Comparison of ENCODE assay signal across 11 cellular contexts in the genomic region with DNA sequence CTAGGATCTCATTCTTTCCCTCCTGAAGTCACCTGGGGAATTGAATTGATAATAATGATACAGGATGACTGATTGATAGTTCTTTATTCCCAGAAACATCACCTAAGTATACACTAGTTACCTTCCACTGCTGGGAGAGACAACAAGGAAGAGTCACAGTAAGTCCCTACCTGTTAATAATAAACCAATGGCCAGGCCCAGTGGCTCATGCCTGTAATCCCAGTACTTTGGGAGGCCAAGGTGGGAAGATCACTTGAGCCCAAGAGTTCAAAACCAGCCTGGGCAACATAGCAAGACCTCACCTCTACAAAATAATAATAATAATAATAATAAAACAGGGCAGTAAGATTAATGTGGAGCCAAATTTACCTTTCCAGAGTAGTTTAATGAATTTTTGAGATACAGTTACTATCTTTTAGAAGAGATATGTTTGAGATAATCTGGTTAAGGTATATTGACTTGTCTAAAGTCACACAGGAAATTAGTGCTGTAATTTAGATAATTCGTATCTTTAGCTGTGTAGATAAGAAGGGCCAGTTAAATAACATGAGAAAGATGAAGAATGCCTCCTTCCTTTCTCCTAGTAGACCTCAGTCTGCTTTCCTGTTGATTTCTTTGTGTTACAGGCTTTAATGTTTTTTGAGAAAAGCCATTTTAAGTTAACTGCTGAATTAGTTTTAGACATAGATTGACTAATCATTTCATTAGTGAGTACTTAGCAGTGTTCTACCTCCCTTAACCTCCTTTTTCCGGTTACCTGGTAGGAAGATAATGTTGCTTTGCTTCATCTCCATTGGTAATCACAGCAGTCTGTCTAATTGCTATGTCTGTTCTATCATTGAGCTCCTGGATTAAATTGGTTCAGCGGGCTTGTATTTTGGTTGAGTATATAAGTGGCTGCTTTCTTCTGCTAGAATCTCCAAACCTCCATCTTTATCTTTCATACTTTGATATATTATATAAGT. TPM values are rescaled to one million over a fixed set of nuclear protein-coding genes. Genes with fewer than 3 reads are reported as not detected.
DNase-seq lines count a peak whose midpoint lies in the region; ATAC-seq and TF ChIP-seq lines count a peak whose summit lies in the region.
"Had no signal": no experiment of that assay in that cellular context is flagged by ENCODE, and none has a peak within 500 bp of the region (broad histone marks: within the 10 kb centered on the region; RNA-seq: fewer than 3 reads in every experiment).

No MANE protein-coding gene starts in this region.

- TF ChIP-seq CTCF in CD14-positive monocyte (IDR thresholded peaks at IDR 0.05) (no peak), osteocyte (IDR thresholded peaks at IDR 0.05) (no peak)

- no peaks in the 10 kb centered on the region for H3K27me3 ChIP-seq in SJSA1 (replicated peaks)
- H3K27me3 ChIP-seq in effector memory CD4-positive, alpha-beta T cell (replicated peaks; ENCODE audit: control insufficient read depth, insufficient read depth, low read length, poor library complexity, severe bottlenecking) = no peaks in the 10 kb centered on the region
- H3K27me3 ChIP-seq: BLaER1 had no signal

- intact Hi-C loops in CD14-positive monocyte (cut with micrococcal nuclease) = loop anchor here (1.0 to 5.0 kb wide), 3 partner anchors 9 to 53 kb away; no protein-coding TSS in a partner anchor

- H3K9me3 Mint-ChIP-seq in CD14-positive monocyte = no peaks in the 10 kb centered on the region
- H3K9me3 Mint-ChIP-seq in osteocyte (ENCODE audit: unreplicated experiment) = no peaks in the 10 kb centered on the region

- H3K4me1 Mint-ChIP-seq in CD14-positive monocyte (peaks cover 93% of the 10 kb centered on the region), osteocyte (ENCODE audit: unreplicated experiment) (peaks cover 24% of the 10 kb centered on the region)

- H3K4me1 ChIP-seq in SJSA1 (replicated peaks) = peaks cover 26% of the 10 kb centered on the region
- peaks cover 82% of the 10 kb centered on the region for H3K4me1 ChIP-seq in effector memory CD4-positive, alpha-beta T cell (ENCODE audit: control insufficient read depth, insufficient read depth, low read length, poor library complexity, severe bottlenecking)
- H3K4me1 ChIP-seq: HAP-1 had no signal

- ATAC-seq in GM18498 (IDR thresholded peaks at IDR 0.05; ENCODE audit: unreplicated experiment) (no peak), GM21423 (IDR thresholded peaks at IDR 0.05; ENCODE audit: unreplicated experiment) (no peak)

- no peaks in the 10 kb centered on the region for H3K9me3 ChIP-seq in SJSA1 (replicated peaks)
- no peaks in the 10 kb centered on the region for H3K9me3 ChIP-seq in effector memory CD4-positive, alpha-beta T cell (ENCODE audit: control insufficient read depth, low read length)
- H3K9me3 ChIP-seq: BLaER1, HAP-1 had no signal

- H3K36me3 ChIP-seq in SJSA1 = no peaks in the 10 kb centered on the region
- H3K36me3 ChIP-seq in effector memory CD4-positive, alpha-beta T cell (ENCODE audit: control insufficient read depth, insufficient read depth, low read length) = no peaks in the 10 kb centered on the region

- H3K36me3 Mint-ChIP-seq in CD14-positive monocyte = peaks cover 35 to 46% of the 10 kb centered on the region in 2 donors
- no peaks in the 10 kb centered on the region for H3K36me3 Mint-ChIP-seq in osteocyte (ENCODE audit: unreplicated experiment)

- peak overlapping the region; percentile 97 to 99 (median 99) for H3K27ac Mint-ChIP-seq in CD14-positive monocyte
- H3K27ac Mint-ChIP-seq in osteocyte (ENCODE audit: unreplicated experiment) = peak overlapping the region; percentile 78

- H3K27ac ChIP-seq in SJSA1 = peak overlapping the region; percentile 56
- peak overlapping the region; percentile 70 for H3K27ac ChIP-seq in effector memory CD4-positive, alpha-beta T cell (ENCODE audit: insufficient read depth, low read length, poor library complexity, severe bottlenecking)
- H3K27ac ChIP-seq: BLaER1 had no signal

- DNase-seq in CD14-positive monocyte (ENCODE audit: low spot score) (no peak), SJSA1 (ENCODE audit: low read depth in 1 of 2, low spot score in 2 of 2) (no peak), osteocyte (ENCODE audit: extremely low spot score, unreplicated experiment) (no peak), NCI-H526 (lab: John Stamatoyannopoulos, UW) (no peak), NCI-H748 (lab: John Stamatoyannopoulos, UW; ENCODE audit: unreplicated experiment) (no peak)
- DNase-seq in effector memory CD4-positive, alpha-beta T cell = no peak
- DNase-seq: activated gamma-delta T cell had no signal

- H3K4me3 Mint-ChIP-seq in CD14-positive monocyte = no peak overlapping the region
- H3K4me3 Mint-ChIP-seq in osteocyte (ENCODE audit: unreplicated experiment) = no peak overlapping the region

- no peaks in the 10 kb centered on the region for H3K27me3 Mint-ChIP-seq in CD14-positive monocyte (ENCODE audit: low read depth in 3 of 3)
- no peaks in the 10 kb centered on the region for H3K27me3 Mint-ChIP-seq in osteocyte (ENCODE audit: unreplicated experiment)

- no peak overlapping the region for H3K4me3 ChIP-seq in SJSA1
- no peak overlapping the region for H3K4me3 ChIP-seq in effector memory CD4-positive, alpha-beta T cell (ENCODE audit: insufficient read depth, low read depth, low read length, poor library complexity, severe bottlenecking)
- H3K4me3 ChIP-seq: BLaER1, HAP-1 had no signal

RNA-seq across cellular contexts. Expression of a gene that starts 22.0 kb away (rescaled TPM):
- 100 to 1,000 TPM; 359 to 382 TPM for polyA plus RNA-seq in CD14-positive monocyte
- 31.9 and 37.1 TPM in 2 replicates for total RNA-seq in SJSA1 (2014; rRNA removed; shearing (Covaris generic))
- 12.7 TPM in 2 replicates for total RNA-seq in osteocyte

RNA-seq across cellular contexts. Expression of a gene that starts 54.8 kb away (rescaled TPM):
- polyA plus RNA-seq in CD14-positive monocyte = under 1 TPM in 1 of 2 donors, not detected in 1; 0.20 TPM
- total RNA-seq in SJSA1 (2014; rRNA removed; shearing (Covaris generic)) = 2.3 and 4.2 TPM in 2 replicates
- total RNA-seq in osteocyte = 6.7 TPM in 2 replicates
